ENCODE assay signal across 13 cellular contexts in the genomic region with DNA sequence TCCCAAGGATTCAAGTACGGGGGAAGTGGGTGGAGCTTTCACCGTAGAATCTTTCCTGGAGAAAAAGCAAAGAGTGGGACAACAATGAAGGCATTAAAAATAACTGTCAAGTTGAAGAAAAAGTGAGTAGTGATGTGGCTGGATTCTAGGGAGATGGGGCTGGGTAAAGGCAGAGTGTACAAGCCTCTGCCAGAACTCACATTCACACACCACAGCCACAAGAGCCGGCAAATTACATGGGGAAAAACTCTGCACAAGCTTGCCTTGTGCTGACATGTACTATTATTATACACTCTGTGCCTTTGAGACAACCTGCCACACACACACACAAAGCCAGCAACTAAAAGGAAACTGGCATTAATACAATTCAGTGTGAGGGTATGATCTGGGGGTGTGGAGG.
"Had no signal": no experiment of that assay in that cellular context is flagged by ENCODE, and none has a peak within 500 bp of the region (broad histone marks: within the 10 kb centered on the region; RNA-seq: fewer than 3 reads in every experiment).

No MANE protein-coding gene starts in this region.

- H3K4me1 Mint-ChIP-seq: activated naive CD4-positive, alpha-beta T cell treated with anti-CD3 and anti-CD28 coated beads, Interleukin-2, amount 50 U/mL, for 24 hours; immature natural killer cell had no signal

- H3K4me3 Mint-ChIP-seq: activated naive CD4-positive, alpha-beta T cell treated with anti-CD3 and anti-CD28 coated beads, Interleukin-2, amount 50 U/mL, for 24 hours; immature natural killer cell; nephron; stimulated activated naive B cell treated with anti-CD40 and anti-IgM and Interleukin-4, amounts not matched to agents 10 μg/mL and 1 μg/mL and 100 μg/mL, for 72 hours had no signal

- FAIRE-seq: astrocyte had no signal

- H3K9me3 Mint-ChIP-seq: activated naive CD4-positive, alpha-beta T cell treated with anti-CD3 and anti-CD28 coated beads, Interleukin-2, amount 50 U/mL, for 24 hours; stimulated activated naive B cell treated with anti-CD40 and anti-IgM and Interleukin-4, amounts not matched to agents 10 μg/mL and 1 μg/mL and 100 μg/mL, for 72 hours had no signal

- H3K36me3 Mint-ChIP-seq: activated naive CD4-positive, alpha-beta T cell treated with anti-CD3 and anti-CD28 coated beads, Interleukin-2, amount 50 U/mL, for 24 hours; immature natural killer cell had no signal

- H3K27ac Mint-ChIP-seq: activated naive CD4-positive, alpha-beta T cell treated with anti-CD3 and anti-CD28 coated beads, Interleukin-2, amount 50 U/mL, for 24 hours; immature natural killer cell; nephron; stimulated activated naive B cell treated with anti-CD40 and anti-IgM and Interleukin-4, amounts not matched to agents 10 μg/mL and 1 μg/mL and 100 μg/mL, for 72 hours had no signal

- DNase-seq: activated CD4-positive, alpha-beta T cell treated with anti-CD3 and anti-CD28 coated beads, Interleukin-2, amount 50 U/mL, for 4 hours; activated gamma-delta T cell; adrenal gland; foreskin fibroblast; immature natural killer cell; lower lobe of right lung; ovary; spleen; stimulated activated naive B cell treated with anti-CD40 and anti-IgM and Interleukin-4, amounts not matched to agents 10 μg/mL and 1 μg/mL and 100 μg/mL, for 72 hours; WERI-Rb-1 had no signal

- H3K27me3 Mint-ChIP-seq: activated naive CD4-positive, alpha-beta T cell treated with anti-CD3 and anti-CD28 coated beads, Interleukin-2, amount 50 U/mL, for 24 hours; stimulated activated naive B cell treated with anti-CD40 and anti-IgM and Interleukin-4, amounts not matched to agents 10 μg/mL and 1 μg/mL and 100 μg/mL, for 72 hours had no signal

- ATAC-seq: lower lobe of right lung; stimulated activated naive B cell treated with anti-CD40 and anti-IgM and Interleukin-4, amounts not matched to agents 10 μg/mL and 1 μg/mL and 100 μg/mL, for 72 hours had no signal
